1 cellular context compared by ENCODE assay signal in genomic region chr20:36180323-36180722, GRCh38.
TF ChIP-seq lines count a peak whose summit lies in the region.

No MANE protein-coding gene starts in this region.

TF ChIP-seq in K562, 482 proteins besides CTCF, POLR2A, EP300 and RAD21:
- no peak for TF ChIP-seq HDAC6 (IDR thresholded peaks at IDR 0.05; ENCODE audit: low read depth, low read length)
- TF ChIP-seq ZKSCAN1 (IDR thresholded peaks at IDR 0.05; ENCODE audit: low read depth, low read length) = peak; percentile 92
